In the genomic region with DNA sequence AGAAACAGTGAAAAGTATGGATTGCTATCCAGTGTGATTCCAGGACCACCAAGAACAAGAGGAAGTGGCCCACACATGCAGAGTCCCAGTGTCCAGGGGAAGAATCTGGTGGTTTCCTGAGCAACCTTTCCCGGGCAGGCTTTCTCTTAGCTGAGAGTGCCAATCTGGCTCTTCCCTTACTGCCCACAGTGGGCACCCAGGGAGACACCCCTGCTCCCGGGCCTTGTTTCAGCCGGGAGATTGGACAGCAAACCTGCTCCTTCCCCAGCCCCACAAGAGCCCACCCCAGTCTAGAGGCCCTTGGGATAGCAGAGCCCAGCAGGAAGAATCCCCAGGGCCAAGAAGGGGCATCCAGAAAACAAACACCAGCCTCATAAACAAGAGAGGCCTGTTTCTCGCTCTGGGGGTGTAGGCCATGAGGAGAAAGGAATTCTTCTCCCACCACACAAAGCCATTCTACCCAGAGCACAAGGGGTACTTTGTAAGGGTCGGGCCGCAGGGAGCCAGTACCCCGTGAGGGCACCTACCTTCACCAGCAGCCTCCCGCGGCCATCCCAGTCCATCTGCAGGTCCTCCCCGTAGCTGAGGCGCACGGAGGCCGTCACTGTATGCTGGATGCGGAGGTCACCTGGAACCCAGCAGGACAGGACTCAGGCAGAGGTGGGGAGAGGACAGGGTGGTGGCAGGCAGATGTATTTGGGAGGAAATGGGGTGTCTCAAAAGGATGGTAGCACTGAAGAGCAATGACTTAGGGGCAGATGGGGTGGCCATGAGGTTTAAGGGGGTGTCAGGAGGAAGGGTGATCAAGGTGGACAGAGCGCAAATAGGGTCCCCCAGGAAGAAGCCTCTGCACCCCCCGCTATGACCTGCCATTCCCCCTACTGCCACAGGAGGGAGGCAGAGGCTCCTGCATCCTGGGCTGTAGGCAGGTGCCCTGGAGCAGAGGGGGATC, we compare ENCODE assay signal across 9 cellular contexts.
A peak's percentile ranks its signal among the peaks of the same experiment; 100 is the strongest.
DNase-seq lines count a peak whose midpoint lies in the region; ATAC-seq and TF ChIP-seq lines count a peak whose summit lies in the region.
"Had no signal": no experiment of that assay in that cellular context is flagged by ENCODE, and none has a peak within 500 bp of the region (broad histone marks: within the 10 kb centered on the region; RNA-seq: fewer than 3 reads in every experiment).

No MANE protein-coding gene starts in this region.

- no peak overlapping the region for H3K4me3 Mint-ChIP-seq in activated CD4-positive, alpha-beta T cell treated with anti-CD3 and anti-CD28 coated beads for 36 hours
- H3K4me3 Mint-ChIP-seq in dendritic cell treated with granulocyte-macrophage colony-stimulating factor and Interleukin-4, amounts not matched to agents 40 ng/mL and 50 ng/mL, for 4 days, result no peak overlapping the region

- peak overlapping the region in 1 of 2 donors; percentile 7 for H3K27ac ChIP-seq in lung (ENCODE audit: low read depth in 1 of 2, low read length in 1 of 2)
- H3K27ac ChIP-seq: BLaER1 treated with 17β-estradiol and CSF1 and Interleukin-3, amounts not matched to agents 10 nM and 100 nM had no signal

- no peak overlapping the region for H3K27ac Mint-ChIP-seq in activated CD4-positive, alpha-beta T cell treated with anti-CD3 and anti-CD28 coated beads for 36 hours
- H3K27ac Mint-ChIP-seq in dendritic cell treated with granulocyte-macrophage colony-stimulating factor and Interleukin-4, amounts not matched to agents 40 ng/mL and 50 ng/mL, for 4 days, result peak overlapping the region; percentile 67

- H3K36me3 Mint-ChIP-seq in activated CD4-positive, alpha-beta T cell treated with anti-CD3 and anti-CD28 coated beads for 36 hours (ENCODE audit: low read depth), result no peaks in the 10 kb centered on the region
- H3K36me3 Mint-ChIP-seq in dendritic cell treated with granulocyte-macrophage colony-stimulating factor and Interleukin-4, amounts not matched to agents 40 ng/mL and 50 ng/mL, for 4 days (ENCODE audit: low read depth), result no peaks in the 10 kb centered on the region

- CTCF ChIA-PET in activated CD4-positive, alpha-beta T cell treated with anti-CD3 and anti-CD28 coated beads for 36 hours (lab: Charles Lee), result interaction anchor here (1.0 kb wide), 1 partner anchor 221 kb away, joined by 3 read pairs; no protein-coding TSS in a partner anchor

- intact Hi-C loops in activated CD4-positive, alpha-beta T cell treated with anti-CD3 and anti-CD28 coated beads for 36 hours (cut with DNase I, micrococcal nuclease), result loop anchor here (1.0 to 10.0 kb wide), 5 partner anchors 102 to 223 kb away; no protein-coding TSS in a partner anchor
- intact Hi-C loops in dendritic cell treated with granulocyte-macrophage colony-stimulating factor and Interleukin-4, amounts not matched to agents 40 ng/mL and 50 ng/mL, for 4 days (cut with micrococcal nuclease), result loop anchor here (2.0 kb wide), 1 partner anchor 216 kb away; no protein-coding TSS in a partner anchor

- TF ChIP-seq CTCF in NB4 (IDR thresholded peaks at IDR 0.05; ENCODE audit: low read depth, low read length), result peak; percentile 94
- TF ChIP-seq CTCF in lung (IDR thresholded peaks at IDR 0.05; ENCODE audit: control extremely low read depth, extremely low read depth), result peak; percentile 71

- peak; percentile 90 for ATAC-seq in activated CD4-positive, alpha-beta T cell treated with anti-CD3 and anti-CD28 coated beads for 36 hours
- ATAC-seq in lung (ENCODE audit: insufficient read depth, low FRiP score), result peak; percentile 79
- no peak for ATAC-seq in HG03354 (IDR thresholded peaks at IDR 0.05; ENCODE audit: poor library complexity, severe bottlenecking, unreplicated experiment)

- H3K4me1 Mint-ChIP-seq in activated CD4-positive, alpha-beta T cell treated with anti-CD3 and anti-CD28 coated beads for 36 hours, result no peaks in the 10 kb centered on the region
- H3K4me1 Mint-ChIP-seq in dendritic cell treated with granulocyte-macrophage colony-stimulating factor and Interleukin-4, amounts not matched to agents 40 ng/mL and 50 ng/mL, for 4 days (ENCODE audit: low read depth), result peaks cover 50% of the 10 kb centered on the region

- no peak for TF ChIP-seq POLR2A in NB4 (IDR thresholded peaks at IDR 0.05; ENCODE audit: extremely low read depth, insufficient read length)

- DNase-seq in NCI-H1092 treated with DMSO at 0.1 percent for 48 hours (lab: John Stamatoyannopoulos, UW) (peak; percentile 4), NCI-H1092 (lab: John Stamatoyannopoulos, UW) (no peak), NB4 (ENCODE audit: low read depth) (peak; percentile 68), lung (ENCODE audit: low spot score) (no peak)
- peak; percentile 75 for DNase-seq in activated CD4-positive, alpha-beta T cell treated with anti-CD3 and anti-CD28 coated beads for 36 hours
- peak; percentile 24 to 39 for DNase-seq in stimulated activated CD8-positive, alpha-beta memory T cell treated with anti-CD3 and anti-CD28 coated beads, Interleukin-2, amount 100 ng/mL, for 1 hour (ENCODE audit: low read depth in 2 of 2)

- 69 to 82% methylated on average over 16 of the region's 16 CpGs for WGBS in lung, 2 donors

- H3K9me3 ChIP-seq in lung (ENCODE audit: control insufficient read depth in 2 of 2, insufficient read depth in 1 of 2, low read length in 1 of 2), result no peaks in the 10 kb centered on the region
- H3K9me3 ChIP-seq: BLaER1 treated with 17β-estradiol and CSF1 and Interleukin-3, amounts not matched to agents 10 nM and 100 nM had no signal

- H3K4me3 ChIP-seq in NB4 (ENCODE audit: low read depth, low read length) (no peak overlapping the region), lung (no peak overlapping the region)
- H3K4me3 ChIP-seq: BLaER1 treated with 17β-estradiol and CSF1 and Interleukin-3, amounts not matched to agents 10 nM and 100 nM had no signal

- no peaks in the 10 kb centered on the region for H3K4me1 ChIP-seq in lung (ENCODE audit: control insufficient read depth in 2 of 2, insufficient read depth in 2 of 2, low read length in 2 of 2)

- no peaks in the 10 kb centered on the region for H3K9me3 Mint-ChIP-seq in activated CD4-positive, alpha-beta T cell treated with anti-CD3 and anti-CD28 coated beads for 36 hours (ENCODE audit: low read depth)
- no peaks in the 10 kb centered on the region for H3K9me3 Mint-ChIP-seq in dendritic cell treated with granulocyte-macrophage colony-stimulating factor and Interleukin-4, amounts not matched to agents 40 ng/mL and 50 ng/mL, for 4 days

- POLR2A ChIA-PET in activated CD4-positive, alpha-beta T cell treated with anti-CD3 and anti-CD28 coated beads for 36 hours (lab: Charles Lee), result no interaction called here

- no peaks in the 10 kb centered on the region for H3K27me3 ChIP-seq in lung (ENCODE audit: control insufficient read depth, insufficient read depth)

- peaks cover 0 to 12% of the 10 kb centered on the region in 2 donors for H3K36me3 ChIP-seq in lung (ENCODE audit: control insufficient read depth in 2 of 2, insufficient read depth in 2 of 2, low read length in 2 of 2)
- H3K36me3 ChIP-seq: BLaER1 treated with 17β-estradiol and CSF1 and Interleukin-3, amounts not matched to agents 10 nM and 100 nM had no signal

- peaks cover 5% of the 10 kb centered on the region for H3K27me3 Mint-ChIP-seq in activated CD4-positive, alpha-beta T cell treated with anti-CD3 and anti-CD28 coated beads for 36 hours
- H3K27me3 Mint-ChIP-seq in dendritic cell treated with granulocyte-macrophage colony-stimulating factor and Interleukin-4, amounts not matched to agents 40 ng/mL and 50 ng/mL, for 4 days, result peaks cover 43% of the 10 kb centered on the region

Comparison
In these comparisons a context has a peak if more than half of its experiments do, and no peak if none do; other contexts are left out.
1. DNase-seq: peak in NCI-H1092 treated with DMSO at 0.1 percent for 48 hours (single experiment), NB4 (single experiment), activated CD4-positive, alpha-beta T cell treated with anti-CD3 and anti-CD28 coated beads for 36 hours (single experiment) and stimulated activated CD8-positive, alpha-beta memory T cell treated with anti-CD3 and anti-CD28 coated beads, Interleukin-2, amount 100 ng/mL, for 1 hour (2 of 2); none in NCI-H1092 (single experiment) and lung (single experiment).